In genomic region chr20:43565758-43566104, GRCh38 we compare ENCODE assay signal across 22 cellular contexts.
"Had no signal": no experiment of that assay in that cellular context is flagged by ENCODE, and none has a peak within 500 bp of the region (broad histone marks: within the 10 kb centered on the region; RNA-seq: fewer than 3 reads in every experiment).

No MANE protein-coding gene starts in this region.

- ATAC-seq: activated CD4-positive, alpha-beta T cell treated with anti-CD3 and anti-CD28 coated beads for 36 hours; activated CD8-positive, alpha-beta memory T cell treated with anti-CD3 and anti-CD28 coated beads, Interleukin-2, amount 10 ng/mL, durations not matched to agents 7 days and 5 days; activated CD8-positive, alpha-beta T cell treated with anti-CD3 and anti-CD28 coated beads, Interleukin-2, amount 10 ng/mL, durations not matched to agents 7 days and 5 days; activated naive CD4-positive, alpha-beta T cell treated with anti-CD3 and anti-CD28 coated beads, Interleukin-2, amount 50 U/mL, for 72 hours; esophagus mucosa; left lobe of liver; psoas muscle; stimulated activated naive B cell treated with anti-CD40 and anti-IgM and Interleukin-4, amounts not matched to agents 10 μg/mL and 1 μg/mL and 100 μg/mL, for 72 hours had no signal

- DNase-seq: activated CD4-positive, alpha-beta T cell treated with anti-CD3 and anti-CD28 coated beads for 36 hours; activated CD4-positive, CD25-positive, alpha-beta regulatory T cell; activated CD8-positive, alpha-beta memory T cell treated with anti-CD3 and anti-CD28 coated beads, Interleukin-2, amount 10 ng/mL, durations not matched to agents 7 days and 5 days; activated CD8-positive, alpha-beta T cell treated with anti-CD3 and anti-CD28 coated beads, Interleukin-2, amount 10 ng/mL, durations not matched to agents 7 days and 5 days; activated naive CD4-positive, alpha-beta T cell; activated T-cell treated with anti-CD3 and anti-CD28 coated beads, Interleukin-2, amount 50 U/mL, for 48 hours; foreskin fibroblast; heart left ventricle; immature natural killer cell; naive B cell; nephron progenitor cell; ovary; psoas muscle; stimulated activated CD4-positive, alpha-beta T cell treated with anti-CD3 and anti-CD28 coated beads, Interleukin-15, amount 100 ng/mL, for 24 hours; stimulated activated CD4-positive, alpha-beta T cell treated with anti-CD3 and anti-CD28 coated beads, Interleukin-2, amount 100 ng/mL, for 24 hours; stimulated activated naive B cell treated with anti-CD40 and anti-IgM and Interleukin-4, amounts not matched to agents 10 μg/mL and 1 μg/mL and 100 μg/mL, for 72 hours; testis; transverse colon had no signal

- H3K27ac ChIP-seq: heart left ventricle, ovary, psoas muscle, stomach, testis, transverse colon had no signal
